8 cellular contexts compared by ENCODE assay signal in genomic region chr13:48038763-48039162, GRCh38. TPM values are rescaled to one million over a fixed set of nuclear protein-coding genes. Genes with fewer than 3 reads are reported as not detected.
DNase-seq lines count a peak whose midpoint lies in the region; ATAC-seq and TF ChIP-seq lines count a peak whose summit lies in the region.

No MANE protein-coding gene starts in this region.

- H3K36me3 ChIP-seq in heart left ventricle (peaks cover 0 to 33% (median 16%) of the 10 kb centered on the region in 9 donors), iPS-20b (ENCODE audit: insufficient read depth, low read depth, low read length) (peaks cover 28% of the 10 kb centered on the region)

- H3K9me3 Mint-ChIP-seq in type B pancreatic cell = no peaks in the 10 kb centered on the region

- TF ChIP-seq CTCF in heart left ventricle (IDR thresholded peaks at IDR 0.05) (no peak), VCaP (conservative IDR thresholded peaks at IDR 0.05) (no peak), type B pancreatic cell (conservative IDR thresholded peaks at IDR 0.05) (no peak)

- WGBS in heart left ventricle, 4 donors = 93 to 100% (median 95%) methylated on average over 1 of the region's 1 CpG

- H3K27me3 ChIP-seq in heart left ventricle (no peaks in the 10 kb centered on the region), iPS-20b (ENCODE audit: insufficient read depth, low read length) (no peaks in the 10 kb centered on the region)

- H3K4me3 Mint-ChIP-seq in type B pancreatic cell = peak overlapping the region; percentile 95

- H3K4me1 ChIP-seq in heart left ventricle = peaks cover 2 to 25% (median 12%) of the 10 kb centered on the region in 12 donors
- H3K4me1 ChIP-seq in iPS-20b (ENCODE audit: insufficient read depth, low read length) = peaks cover 14% of the 10 kb centered on the region

- peaks cover 6% of the 10 kb centered on the region for H3K4me1 Mint-ChIP-seq in type B pancreatic cell (ENCODE audit: unreplicated experiment)

- H3K9me3 ChIP-seq in heart left ventricle (no peaks in the 10 kb centered on the region), iPS-20b (ENCODE audit: insufficient read depth, low read depth, low read length) (peaks cover 1% of the 10 kb centered on the region)

- intact Hi-C loops in heart left ventricle (cut with DNase I) (loop anchor here in 4 of 10 donors (2.0 to 10.0 kb wide), 8 partner anchors 36 to 939 kb away; partner anchors contain the start of genes FNDC3A (in 2 of the 4), MED4 (in 2 of the 4), ITM2B (in 1 of the 4) and SUCLA2 (in 1 of the 4)), left cardiac atrium (cut with DNase I) (loop anchor here in 1 of 2 donors (5.0 kb wide), 1 partner anchor 729 kb away; no protein-coding TSS in a partner anchor)

- H3K36me3 Mint-ChIP-seq in type B pancreatic cell = peaks cover 27% of the 10 kb centered on the region

- H3K27ac ChIP-seq in heart left ventricle (peak overlapping the region in 8 of 12 donors; percentile 91 to 98 (median 96)), VCaP (peak overlapping the region; percentile 92), iPS-20b (ENCODE audit: low read length) (no peak overlapping the region)

- H3K9ac ChIP-seq in iPS-20b (ENCODE audit: low read depth, low read length) = 0 out of 2 replicates have a peak overlapping the region, but pooled peaks have one; percentile 81

- H3K27ac Mint-ChIP-seq in type B pancreatic cell = peak overlapping the region; percentile 97

- ATAC-seq in heart left ventricle (no peak), left cardiac atrium (no peak), GM21737 (IDR thresholded peaks at IDR 0.05; ENCODE audit: unreplicated experiment) (no peak)

- peak overlapping the region in 5 of 12 donors; percentile 58 to 74 (median 70) for H3K4me3 ChIP-seq in heart left ventricle
- peak overlapping the region; percentile 77 for H3K4me3 ChIP-seq in iPS-20b (ENCODE audit: low read length)

- no peaks in the 10 kb centered on the region for H3K27me3 Mint-ChIP-seq in type B pancreatic cell

- no peak for TF ChIP-seq POLR2A in heart left ventricle (IDR thresholded peaks at IDR 0.05)

- no peak for DNase-seq in heart left ventricle
- DNase-seq in left cardiac atrium = no peak
- DNase-seq in type B pancreatic cell (ENCODE audit: extremely low spot score, unreplicated experiment) = no peak
- DNase-seq in NCI-H128 (lab: John Stamatoyannopoulos, UW; ENCODE audit: unreplicated experiment) = no peak
- DNase-seq in COLO668 (lab: John Stamatoyannopoulos, UW; ENCODE audit: unreplicated experiment) = no peak

RNA-seq across cellular contexts. Expression of gene NUDT15, which starts 1.2 kb away (rescaled TPM):
- total RNA-seq in heart left ventricle = 10 to 100 TPM in 6 of 9 donors, 1 to 10 TPM in 3; 6.8 to 12.6 (median 10.4) TPM
- 10 to 100 TPM; 13.0 to 13.9 TPM for polyA plus RNA-seq in heart left ventricle
- total RNA-seq in left cardiac atrium = 10 to 100 TPM in 1 of 2 donors, 1 to 10 TPM in 1; 9.4 to 10.5 TPM
- 19.4 and 22.6 TPM in 2 replicates for total RNA-seq in type B pancreatic cell (ENCODE audit: low replicate concordance)

RNA-seq across cellular contexts. Expression of gene SUCLA2, which starts 37.7 kb away (rescaled TPM):
- total RNA-seq in heart left ventricle (100 to 1,000 TPM in 7 of 9 donors, 10 to 100 TPM in 2; 83.8 to 166 (median 125) TPM), left cardiac atrium (100 to 1,000 TPM in 1 of 2 donors, 10 to 100 TPM in 1; 86.1 to 100 TPM), type B pancreatic cell (ENCODE audit: low replicate concordance) (44.6 and 51.9 TPM in 2 replicates)
- 10 to 100 TPM; 36.5 to 91.3 TPM for polyA plus RNA-seq in heart left ventricle

RNA-seq across cellular contexts. Expression of gene MED4, which starts 56.1 kb away (rescaled TPM):
- total RNA-seq in heart left ventricle = 10 to 100 TPM; 24.9 to 50.3 (median 46.0) TPM
- polyA plus RNA-seq in heart left ventricle = 10 to 100 TPM; 48.9 to 50.6 TPM
- total RNA-seq in left cardiac atrium = 10 to 100 TPM; 41.3 to 47.4 TPM
- 44.0 and 53.1 TPM in 2 replicates for total RNA-seq in type B pancreatic cell (ENCODE audit: low replicate concordance)
